In genomic region chr21:41817228-41817627, GRCh38 we compare ENCODE assay signal across 8 cellular contexts. TPM values are rescaled to one million over a fixed set of nuclear protein-coding genes. Genes with fewer than 3 reads are reported as not detected.
DNase-seq lines count a peak whose midpoint lies in the region; ATAC-seq and TF ChIP-seq lines count a peak whose summit lies in the region.

No MANE protein-coding gene starts in this region.

- H3K36me3 Mint-ChIP-seq in progenitor cell of endocrine pancreas (ENCODE audit: insufficient read depth) = peaks cover 2% of the 10 kb centered on the region

- no peaks in the 10 kb centered on the region for H3K4me1 ChIP-seq in cardiac muscle cell (ENCODE audit: low read depth)

- H3K9me3 ChIP-seq in cardiac muscle cell (ENCODE audit: low read depth) = no peaks in the 10 kb centered on the region

- no peaks in the 10 kb centered on the region for H3K36me3 ChIP-seq in cardiac muscle cell

- H3K9me3 Mint-ChIP-seq in progenitor cell of endocrine pancreas (ENCODE audit: low read depth) = no peaks in the 10 kb centered on the region

- H3K27ac Mint-ChIP-seq in progenitor cell of endocrine pancreas = peak overlapping the region; percentile 12

- no peak overlapping the region for H3K4me3 Mint-ChIP-seq in progenitor cell of endocrine pancreas (ENCODE audit: low read depth)

- TF ChIP-seq CTCF in cardiac muscle cell (IDR thresholded peaks at IDR 0.05; ENCODE audit: low read depth, low read length) = peak; percentile 63
- peak; percentile 91 for TF ChIP-seq CTCF in progenitor cell of endocrine pancreas (IDR thresholded peaks at IDR 0.05; ENCODE audit: unreplicated experiment)

- H3K27ac ChIP-seq in cardiac muscle cell = peak overlapping the region; percentile 11

- H3K27me3 Mint-ChIP-seq in progenitor cell of endocrine pancreas = no peaks in the 10 kb centered on the region

- no peak overlapping the region for H3K4me3 ChIP-seq in cardiac muscle cell

- H3K27me3 ChIP-seq in cardiac muscle cell = no peaks in the 10 kb centered on the region

- ATAC-seq in HG02678 (IDR thresholded peaks at IDR 0.05; ENCODE audit: unreplicated experiment) (peak; percentile 62), HG03571 (IDR thresholded peaks at IDR 0.05; ENCODE audit: unreplicated experiment) (no peak), GM21390 (IDR thresholded peaks at IDR 0.05; ENCODE audit: unreplicated experiment) (no peak)

- peaks cover 1% of the 10 kb centered on the region for H3K4me1 Mint-ChIP-seq in progenitor cell of endocrine pancreas (ENCODE audit: low read depth)

- DNase-seq in EL (peak; percentile 69), NCI-H748 (lab: John Stamatoyannopoulos, UW; ENCODE audit: unreplicated experiment) (peak; percentile 42), cardiac muscle cell (ENCODE audit: low read depth in 1 of 2, low spot score in 1 of 2) (peak; percentile 65 to 71), progenitor cell of endocrine pancreas (ENCODE audit: low spot score, unreplicated experiment) (peak; percentile 56)
- peak; percentile 37 for DNase-seq in activated naive CD4-positive, alpha-beta T cell treated with anti-CD3 and anti-CD28 coated beads, Interleukin-2, amount 50 U/mL, for 16 hours

RNA-seq across cellular contexts. Expression of gene RIPK4, which starts 50.4 kb away (rescaled TPM):
- total RNA-seq in cardiac muscle cell (2.4 and 2.7 TPM in 2 replicates), progenitor cell of endocrine pancreas (28.9 and 30.1 TPM in 2 replicates)
- polyA plus RNA-seq in cardiac muscle cell = 0.71 and 2.3 TPM in 2 replicates
